In genomic region chr16:49575352-49576172, GRCh38 we compare ENCODE assay signal across 9 cellular contexts.
DNase-seq lines count a peak whose midpoint lies in the region; ATAC-seq and TF ChIP-seq lines count a peak whose summit lies in the region.
"Had no signal": no experiment of that assay in that cellular context is flagged by ENCODE, and none has a peak within 500 bp of the region (broad histone marks: within the 10 kb centered on the region; RNA-seq: fewer than 3 reads in every experiment).

No MANE protein-coding gene starts in this region.

- intact Hi-C loops in ascending aorta (cut with DNase I): no loop called here

- ATAC-seq in GM19395 (IDR thresholded peaks at IDR 0.05; ENCODE audit: unreplicated experiment): peak; percentile 99
- peak; percentile 99 for ATAC-seq in HG03103 (IDR thresholded peaks at IDR 0.05; ENCODE audit: low read depth, unreplicated experiment)
- ATAC-seq: body of pancreas had no signal

- peak; percentile 21 to 70 for DNase-seq in ascending aorta (ENCODE audit: low spot score in 2 of 2)
- DNase-seq in osteoblast (ENCODE audit: insufficient read length, low spot score, missing footprints): no peak
- no peak for DNase-seq in activated CD4-positive, alpha-beta T cell treated with anti-CD3 and anti-CD28 coated beads for 4 hours
- no peak for DNase-seq in stimulated activated CD4-positive, alpha-beta T cell treated with anti-CD3 and anti-CD28 coated beads, Interleukin-12 subunit alpha, Interleukin-12 subunit beta, amount 100 ng/mL, for 4 hours
- no peak for DNase-seq in COR-L47 (lab: John Stamatoyannopoulos, UW)
- DNase-seq in NCI-H2029 (lab: John Stamatoyannopoulos, UW): no peak

- H3K36me3 ChIP-seq in ascending aorta (no peaks in the 10 kb centered on the region), osteoblast (ENCODE audit: insufficient read depth, low read length) (no peaks in the 10 kb centered on the region)

- H2AFZ ChIP-seq in osteoblast (ENCODE audit: low read length): peak overlapping the region; percentile 29

- H3K27ac ChIP-seq in ascending aorta: no peak overlapping the region
- no peak overlapping the region for H3K27ac ChIP-seq in osteoblast (ENCODE audit: low read depth, low read length)
- H3K27ac ChIP-seq: body of pancreas had no signal

- H3K9me3 ChIP-seq in ascending aorta: no peaks in the 10 kb centered on the region
- H3K9me3 ChIP-seq in osteoblast (ENCODE audit: low read depth, low read length): no peaks in the 10 kb centered on the region
- H3K9me3 ChIP-seq: body of pancreas had no signal

- no peaks in the 10 kb centered on the region for H3K79me2 ChIP-seq in osteoblast (ENCODE audit: insufficient read depth, low read length)

- H3K4me1 ChIP-seq in ascending aorta (no peaks in the 10 kb centered on the region), osteoblast (ENCODE audit: insufficient read depth, low read length) (no peaks in the 10 kb centered on the region)
- H3K4me1 ChIP-seq: body of pancreas had no signal

- TF ChIP-seq CTCF in ascending aorta (IDR thresholded peaks at IDR 0.05) (no peak), osteoblast (IDR thresholded peaks at IDR 0.05; ENCODE audit: extremely low read depth, low read depth, low read length) (no peak)

- no peak overlapping the region for H3K4me2 ChIP-seq in osteoblast (ENCODE audit: insufficient read depth, low read length)

- no peaks in the 10 kb centered on the region for H4K20me1 ChIP-seq in osteoblast (ENCODE audit: insufficient read depth, low read length)

- H3K4me3 ChIP-seq in ascending aorta: no peak overlapping the region
- no peak overlapping the region for H3K4me3 ChIP-seq in osteoblast (ENCODE audit: insufficient read depth, low read length)
- H3K4me3 ChIP-seq: body of pancreas had no signal

- H3K27me3 ChIP-seq in ascending aorta (no peaks in the 10 kb centered on the region), osteoblast (ENCODE audit: insufficient read depth, low read length) (no peaks in the 10 kb centered on the region)
- H3K27me3 ChIP-seq: body of pancreas had no signal

Comparison
In these comparisons a context has a peak if more than half of its experiments do, and no peak if none do; other contexts are left out.
1. DNase-seq: peak in ascending aorta (2 of 2); none in osteoblast (single experiment), activated CD4-positive, alpha-beta T cell treated with anti-CD3 and anti-CD28 coated beads for 4 hours (0 of 2), stimulated activated CD4-positive, alpha-beta T cell treated with anti-CD3 and anti-CD28 coated beads, Interleukin-12 subunit alpha, Interleukin-12 subunit beta, amount 100 ng/mL, for 4 hours (single experiment), COR-L47 (single experiment) and NCI-H2029 (single experiment).